Comparison of ENCODE assay signal across 8 cellular contexts in the genomic region with DNA sequence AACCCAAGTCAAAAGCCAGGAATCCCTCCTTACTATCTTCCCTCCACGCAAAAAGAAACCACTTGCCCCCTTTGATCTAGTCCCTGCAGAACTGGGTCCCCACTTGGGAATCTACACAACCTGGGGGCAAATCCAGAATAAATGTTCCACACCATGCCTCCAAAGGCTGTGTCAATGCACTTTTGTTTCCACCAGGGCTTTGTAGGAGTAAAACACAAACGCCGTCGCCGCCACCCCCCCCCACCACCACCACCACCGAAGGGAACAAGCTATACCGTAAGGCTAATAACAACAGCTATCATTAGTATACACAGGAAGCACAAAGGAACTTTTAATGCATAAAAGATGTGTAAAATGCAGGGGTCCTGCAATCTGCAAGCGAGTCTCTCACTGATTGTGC. TPM values are rescaled to one million over a fixed set of nuclear protein-coding genes. Genes with fewer than 3 reads are reported as not detected.
DNase-seq lines count a peak whose midpoint lies in the region; ATAC-seq, FAIRE-seq and TF ChIP-seq lines count a peak whose summit lies in the region.
"Had no signal": no experiment of that assay in that cellular context is flagged by ENCODE, and none has a peak within 500 bp of the region (broad histone marks: within the 10 kb centered on the region; RNA-seq: fewer than 3 reads in every experiment).

No MANE protein-coding gene starts in this region.

- H2BK12ac ChIP-seq in mesenchymal stem cell (ENCODE audit: low read length in 2 of 2): no peak overlapping the region

- no peaks in the 10 kb centered on the region for H3K9me3 Mint-ChIP-seq in CD4-positive, alpha-beta memory T cell

- H3K9ac ChIP-seq in IMR-90 (ENCODE audit: low read depth, low read length) (no peak overlapping the region), GM12878 (ENCODE audit: control insufficient read depth, insufficient read depth, low read length) (no peak overlapping the region), neural cell (ENCODE audit: low read length) (peak overlapping the region; percentile 23), mesenchymal stem cell (ENCODE audit: low read length) (no peak overlapping the region)

- peak overlapping the region; percentile 13; the same call in 1 of the 2 replicates for H2BK120ac ChIP-seq in IMR-90 (ENCODE audit: low read depth, low read length)
- no peak overlapping the region for H2BK120ac ChIP-seq in mesenchymal stem cell (ENCODE audit: low read depth, low read length)

- no peaks in the 10 kb centered on the region for H3K27me3 Mint-ChIP-seq in CD4-positive, alpha-beta memory T cell

- peak overlapping the region in 1 of 2 donors; percentile 32 for H3K4me3 ChIP-seq in CD4-positive, alpha-beta memory T cell (ENCODE audit: low read length in 2 of 2)
- H3K4me3 ChIP-seq in IMR-90 (ENCODE audit: insufficient read depth, low read depth, low read length): no peak overlapping the region
- H3K4me3 ChIP-seq in GM12878: peak overlapping the region; percentile 30; the same call in 1 of the 2 replicates
- peak overlapping the region; percentile 56 for H3K4me3 ChIP-seq in neural cell (ENCODE audit: low read length)
- no peak overlapping the region for H3K4me3 ChIP-seq in foreskin fibroblast (ENCODE audit: low read depth in 1 of 2, low read length in 2 of 2)
- H3K4me3 ChIP-seq in mesenchymal stem cell (ENCODE audit: insufficient read depth in 1 of 2, low read depth in 1 of 2, low read length in 2 of 2): no peak overlapping the region

- H3K14ac ChIP-seq in IMR-90 (replicated peaks; ENCODE audit: low read depth, low read length) (no peak overlapping the region), mesenchymal stem cell (ENCODE audit: low read length in 2 of 2) (no peak overlapping the region)

- intact Hi-C loops in CD4-positive, alpha-beta memory T cell (cut with micrococcal nuclease): loop anchor here (2.0 kb wide), 1 partner anchor 14 kb away; no protein-coding TSS in a partner anchor
- intact Hi-C loops in IMR-90 (cut with micrococcal nuclease): no loop called here
- intact Hi-C loops in GM12878 (cut with micrococcal nuclease; ENCODE audit: unreplicated experiment): no loop called here

- H3K79me1 ChIP-seq in IMR-90 (ENCODE audit: low read depth in 1 of 2, low read length in 2 of 2): peaks cover 12 to 44% of the 10 kb centered on the region in 2 experiments; a peak in 2 of 4 replicates
- peaks cover 5% of the 10 kb centered on the region for H3K79me1 ChIP-seq in mesenchymal stem cell (replicated peaks; ENCODE audit: low read length, poor library complexity, severe bottlenecking)

- no CpG with 5 or more reads among the region's 8 CpGs for WGBS in IMR-90 (ENCODE audit: extremely low coverage in 2 of 2, insufficient read length in 1 of 2), 2 experiments
- WGBS in GM12878 (ENCODE audit: insufficient coverage, insufficient replicate concordance, low lambda C conversion rate, missing lambda C conversion rate): 33% methylated on average over 8 of the region's 8 CpGs
- 36% methylated on average over 2 of the region's 8 CpGs for WGBS in mesenchymal stem cell

- H2BK15ac ChIP-seq in IMR-90 (ENCODE audit: low read depth, low read length): no peak overlapping the region
- no peak overlapping the region for H2BK15ac ChIP-seq in mesenchymal stem cell (ENCODE audit: low read depth, poor library complexity, severe bottlenecking)

- H4K91ac ChIP-seq in IMR-90 (ENCODE audit: insufficient read depth, low read depth, low read length): no peak overlapping the region
- H4K91ac ChIP-seq in mesenchymal stem cell (ENCODE audit: low read length): no peak overlapping the region

- H3K4me3 Mint-ChIP-seq in CD4-positive, alpha-beta memory T cell: peak overlapping the region; percentile 66 to 86 (median 82)

- dilution Hi-C loops in IMR-90 (cut with HindIII; ENCODE audit: low sequenced_read_pairs, unreplicated experiment): no loop called here

- SMC1A ChIA-PET in GM12878 (lab: Charles Lee; ENCODE audit: uncharacterized antibody, unreplicated experiment): no interaction called here

- H4K8ac ChIP-seq in IMR-90 (ENCODE audit: low read depth in 2 of 2, low read length in 2 of 2): no peak overlapping the region
- H4K8ac ChIP-seq in mesenchymal stem cell (ENCODE audit: low read length): no peak overlapping the region

- RAD21 ChIA-PET in GM12878 (lab: Charles Lee; ENCODE audit: unreplicated experiment): no interaction called here

- H2BK20ac ChIP-seq in IMR-90 (ENCODE audit: low read depth, low read length): no peak overlapping the region

- TF ChIP-seq CTCF in IMR-90 (conservative IDR thresholded peaks at IDR 0.05; ENCODE audit: low read depth, low read length) (no peak), GM12878 (IDR thresholded peaks at IDR 0.05 in 2 of 3, conservative IDR thresholded peaks at IDR 0.05 in 1 of 3; ENCODE audit: control insufficient read depth in 2 of 3, extremely low read depth in 1 of 3, insufficient read depth in 1 of 3, low read depth in 3 of 3, low read length in 3 of 3) (no peak), neural cell (IDR thresholded peaks at IDR 0.05; ENCODE audit: poor library complexity, severe bottlenecking) (no peak), foreskin fibroblast (IDR thresholded peaks at IDR 0.05; ENCODE audit: low read depth, low read length) (no peak)

- no peaks in the 10 kb centered on the region for H3K36me3 ChIP-seq in CD4-positive, alpha-beta memory T cell (ENCODE audit: insufficient read depth, low read length)
- H3K36me3 ChIP-seq in IMR-90 (ENCODE audit: control insufficient read depth, insufficient read depth, low read length): no peaks in the 10 kb centered on the region
- no peaks in the 10 kb centered on the region; a peak in 2 of 4 replicates for H3K36me3 ChIP-seq in GM12878 (ENCODE audit: control insufficient read depth in 2 of 2, insufficient read depth in 2 of 2, low read length in 1 of 2)
- no peaks in the 10 kb centered on the region for H3K36me3 ChIP-seq in neural cell (ENCODE audit: insufficient read depth, low read length)
- H3K36me3 ChIP-seq in mesenchymal stem cell (ENCODE audit: control insufficient read depth in 1 of 2, insufficient read depth in 2 of 2, low read depth in 1 of 2, low read length in 2 of 2): peaks cover 0 to 13% of the 10 kb centered on the region in 2 experiments

- H3K27ac ChIP-seq in CD4-positive, alpha-beta memory T cell (ENCODE audit: low read depth, low read length): no peak overlapping the region
- H3K27ac ChIP-seq in IMR-90 (ENCODE audit: insufficient read depth, low read length) (peak overlapping the region; percentile 3; the same call in 1 of the 2 replicates), GM12878 (ENCODE audit: control insufficient read depth, insufficient read depth) (no peak overlapping the region), neural cell (ENCODE audit: low read length) (peak overlapping the region; percentile 37), mesenchymal stem cell (ENCODE audit: low read length, poor library complexity, severe bottlenecking) (no peak overlapping the region)

- no peak overlapping the region for H3K56ac ChIP-seq in IMR-90 (ENCODE audit: extremely low read depth, insufficient read depth, low read length)

- no peaks in the 10 kb centered on the region for H3K9me2 ChIP-seq in neural cell (ENCODE audit: insufficient read depth, low read length)

- peaks cover 42 to 84% (median 62%) of the 10 kb centered on the region in 4 donors for H3K4me1 Mint-ChIP-seq in CD4-positive, alpha-beta memory T cell

- no peaks in the 10 kb centered on the region for H3K27me3 ChIP-seq in CD4-positive, alpha-beta memory T cell (ENCODE audit: insufficient read depth, low read length)
- H3K27me3 ChIP-seq in IMR-90 (ENCODE audit: control insufficient read depth, insufficient read depth, low read length) (no peaks in the 10 kb centered on the region), GM12878 (replicated peaks in 1 of 2; ENCODE audit: control insufficient read depth in 2 of 2, insufficient read depth in 2 of 2, low read length in 1 of 2) (no peaks in the 10 kb centered on the region), neural cell (ENCODE audit: insufficient read depth, low read depth, low read length) (no peaks in the 10 kb centered on the region), mesenchymal stem cell (ENCODE audit: control insufficient read depth in 1 of 2, insufficient read depth in 1 of 2, low read length in 2 of 2) (peaks cover 0 to 68% of the 10 kb centered on the region in 2 experiments)

- no peak overlapping the region for H3K23ac ChIP-seq in IMR-90 (ENCODE audit: low read depth, low read length)
- no peak overlapping the region for H3K23ac ChIP-seq in mesenchymal stem cell (ENCODE audit: low read length in 2 of 2)

- H3K4me2 ChIP-seq in IMR-90 (ENCODE audit: low read depth, low read length): peak overlapping the region; percentile 3; the same call in 1 of the 2 replicates
- 0 out of 2 replicates have a peak overlapping the region, but pooled peaks have one; percentile 27 for H3K4me2 ChIP-seq in GM12878 (ENCODE audit: control insufficient read depth, insufficient read depth)
- no peak overlapping the region for H3K4me2 ChIP-seq in neural cell (ENCODE audit: low read length)
- no peak overlapping the region for H3K4me2 ChIP-seq in mesenchymal stem cell (ENCODE audit: low read length, poor library complexity, severe bottlenecking)

- H2BK5ac ChIP-seq in IMR-90 (ENCODE audit: low read depth, low read length, poor library complexity, severe bottlenecking): no peak overlapping the region
- H2BK5ac ChIP-seq in mesenchymal stem cell (ENCODE audit: low read depth, low read length, poor library complexity, severe bottlenecking): no peak overlapping the region

- DNase-seq in CD4-positive, alpha-beta memory T cell: no peak
- DNase-seq in IMR-90 (no peak), GM12878 (ENCODE audit: low read depth, low spot score) (no peak), SKM-1 treated with dmso at 0.1 percent for 144 hours (lab: John Stamatoyannopoulos, UW; ENCODE audit: unreplicated experiment) (no peak), foreskin fibroblast (no peak), mesenchymal stem cell (no peak)
- DNase-seq: midbrain had no signal

- H3K9me1 ChIP-seq in IMR-90 (ENCODE audit: insufficient read depth, low read length): 0 out of 2 replicates have a peak, but pooled peaks cover 9% of the 10 kb centered on the region

- CTCF ChIA-PET in CD4-positive, alpha-beta memory T cell (lab: Charles Lee; ENCODE audit: partially characterized antibody): interaction anchor here (1.5 kb wide), 1 partner anchor 66 kb away, joined by 3 read pairs; no protein-coding TSS in a partner anchor
- CTCF ChIA-PET in IMR-90 (lab: Yijun Ruan, JAX) (no interaction called here), GM12878 (lab: Yijun Ruan, JAX) (no interaction called here)

- H2AK9ac ChIP-seq in IMR-90 (replicated peaks; ENCODE audit: low read depth, low read length, poor library complexity): no peak overlapping the region

- FAIRE-seq in GM12878 (lab: Jason Lieb, UNC): no peak

- no peak for TF ChIP-seq POLR2A in IMR-90 (IDR thresholded peaks at IDR 0.05; ENCODE audit: low read depth, low read length)
- no peak for TF ChIP-seq POLR2A in GM12878 (IDR thresholded peaks at IDR 0.05; ENCODE audit: low read depth, low read length)

- POLR2A ChIA-PET in CD4-positive, alpha-beta memory T cell (lab: Charles Lee; ENCODE audit: partially characterized antibody): interaction anchor here (0.7 to 2.0 kb wide), 4 partner anchors 9 to 69 kb away, joined by 3 to 7 read pairs (median 4); no protein-coding TSS in a partner anchor
- POLR2A ChIA-PET in IMR-90 (lab: Charles Lee; ENCODE audit: unreplicated experiment): no interaction called here
- POLR2A ChIA-PET in GM12878 (lab: Charles Lee): no interaction called here

- BruUV-seq in IMR-90 (replicated peaks; lab: Mats Ljungman, UMichigan) (no TSS peak), GM12878 (replicated peaks; lab: Mats Ljungman, UMichigan) (no TSS peak)

- no peak overlapping the region for H2AFZ ChIP-seq in IMR-90 (replicated peaks; ENCODE audit: low read length, poor library complexity)
- no peak overlapping the region for H2AFZ ChIP-seq in GM12878 (ENCODE audit: control insufficient read depth, low read depth, low read length)
- no peak overlapping the region for H2AFZ ChIP-seq in neural cell (ENCODE audit: low read depth, low read length)
- no peak overlapping the region for H2AFZ ChIP-seq in mesenchymal stem cell (ENCODE audit: low read depth, low read length)

- peaks cover 0 to 2% of the 10 kb centered on the region in 2 donors for H3K36me3 Mint-ChIP-seq in CD4-positive, alpha-beta memory T cell

- TF ChIP-seq EP300 in GM12878 (IDR thresholded peaks at IDR 0.05; ENCODE audit: borderline replicate concordance in 1 of 2, control insufficient read depth in 1 of 2, low read depth in 2 of 2, low read length in 2 of 2) (no peak), neural cell (conservative IDR thresholded peaks at IDR 0.05; ENCODE audit: poor library complexity, severe bottlenecking) (no peak)

- in situ Hi-C loops in IMR-90 (cut with MboI; ENCODE audit: low sequenced_read_pairs) (loop anchor here (10.0 kb wide), 2 partner anchors 270 to 350 kb away; no protein-coding TSS in a partner anchor), GM12878 (cut with MboI) (no loop called here)

- H3K9me3 ChIP-seq in CD4-positive, alpha-beta memory T cell (ENCODE audit: control insufficient read depth in 1 of 2, low read length in 2 of 2): no peaks in the 10 kb centered on the region
- no peaks in the 10 kb centered on the region for H3K9me3 ChIP-seq in IMR-90 (ENCODE audit: control insufficient read depth, insufficient read depth, low read length)
- H3K9me3 ChIP-seq in GM12878 (replicated peaks; ENCODE audit: control insufficient read depth, insufficient read depth, low read length): no peaks in the 10 kb centered on the region; the same call in 2 of the 3 replicates
- no peaks in the 10 kb centered on the region for H3K9me3 ChIP-seq in neural cell (ENCODE audit: low read length)
- H3K9me3 ChIP-seq in mesenchymal stem cell (ENCODE audit: control insufficient read depth, low read length): no peaks in the 10 kb centered on the region

- peak overlapping the region; percentile 29; the same call in 1 of the 2 replicates for H3K4ac ChIP-seq in IMR-90 (ENCODE audit: low read depth, low read length)
- H3K4ac ChIP-seq in mesenchymal stem cell (ENCODE audit: low read depth in 1 of 2, low read length in 2 of 2): no peak overlapping the region

- H3F3A ChIP-seq in neural cell (ENCODE audit: insufficient read depth, low read length, poor library complexity, severe bottlenecking): no peaks in the 10 kb centered on the region

- H4K20me1 ChIP-seq in IMR-90 (ENCODE audit: insufficient read depth, low read length) (peaks cover 48% of the 10 kb centered on the region), GM12878 (ENCODE audit: control insufficient read depth, insufficient read depth) (peaks cover 8% of the 10 kb centered on the region), neural cell (ENCODE audit: insufficient read depth) (no peaks in the 10 kb centered on the region)

- H3K27ac Mint-ChIP-seq in CD4-positive, alpha-beta memory T cell: peak overlapping the region in 4 of 7 donors; percentile 10 to 84 (median 76)

- H2AK5ac ChIP-seq in IMR-90 (ENCODE audit: low read depth, low read length): no peak overlapping the region
- H2AK5ac ChIP-seq in mesenchymal stem cell (ENCODE audit: low read length, severe bottlenecking): no peak overlapping the region

- TF ChIP-seq RAD21 in IMR-90 (IDR thresholded peaks at IDR 0.05; ENCODE audit: low read length): no peak
- TF ChIP-seq RAD21 in GM12878 (IDR thresholded peaks at IDR 0.05; ENCODE audit: insufficient read depth, low read depth, low read length): no peak
- TF ChIP-seq RAD21 in neural cell (conservative IDR thresholded peaks at IDR 0.05): no peak

- ATAC-seq in IMR-90 (ENCODE audit: low read depth) (no peak), GM12878 (no peak)

- H3K79me2 ChIP-seq in GM12878 (ENCODE audit: control insufficient read depth, insufficient read depth, low read length) (peaks cover 3% of the 10 kb centered on the region), neural cell (replicated peaks; ENCODE audit: insufficient read depth, low read length) (peaks cover 69% of the 10 kb centered on the region)

- no peak overlapping the region for H4K5ac ChIP-seq in IMR-90 (ENCODE audit: low read depth, low read length)

- peaks cover 74% of the 10 kb centered on the region for H3K4me1 ChIP-seq in CD4-positive, alpha-beta memory T cell (ENCODE audit: insufficient read depth, low read length)
- H3K4me1 ChIP-seq in IMR-90 (ENCODE audit: control insufficient read depth, insufficient read depth, low read length) (peaks cover 24% of the 10 kb centered on the region), GM12878 (ENCODE audit: control insufficient read depth, insufficient read depth, low read length) (no peaks in the 10 kb centered on the region), mesenchymal stem cell (ENCODE audit: control insufficient read depth, insufficient read depth, low read depth, low read length) (peaks cover 31% of the 10 kb centered on the region)

- H3K18ac ChIP-seq in IMR-90 (ENCODE audit: low read depth, low read length): no peak overlapping the region
- H3K18ac ChIP-seq in mesenchymal stem cell (ENCODE audit: low read depth in 1 of 2, low read length in 2 of 2): peak overlapping the region in 1 of 2 experiments; percentile 3

RNA-seq across cellular contexts. Expression of gene BCOR, which starts 13.3 kb away (rescaled TPM):
- 10 to 100 TPM; 47.1 to 48.7 TPM for total RNA-seq in CD4-positive, alpha-beta memory T cell
- 1 to 10 TPM; 1.9 to 7.0 TPM for polyA plus RNA-seq in CD4-positive, alpha-beta memory T cell
- total RNA-seq in IMR-90 (2012; rRNA removed) (7.5 and 8.9 TPM in 2 replicates), GM12878 (2014; rRNA removed) (9.9 and 12.8 TPM in 2 replicates), GM12878 (2014; rRNA removed; fragmentation: Illumina TruSeq; extraction: Trizol) (7.0 and 7.3 TPM in 2 replicates), GM12878 (2021) (16.4 and 17.5 TPM in 2 replicates)
- polyA plus RNA-seq in IMR-90 (2012; rRNA removed) (7.9 and 9.0 TPM in 2 replicates), GM12878 (2011; rRNA removed) (7.5 and 8.0 TPM in 2 replicates), GM12878 (2014; fragmentation: Illumina TruSeq; extraction: Trizol) (14.6 and 14.8 TPM in 2 replicates), GM12878 (2014; fragmentation: Nextera tagmentation; extraction: Ambion mirVana) (1 to 10 TPM; 5.1 to 8.0 TPM), GM12878 (2014; rRNA removed) (9.6 and 10.0 TPM in 2 replicates), GM12878 (2016; fragmentation: Nextera tagmentation; extraction: Ambion mirVana) (10 to 100 TPM; 10.1 to 10.9 TPM), neural cell (18.0 and 23.7 TPM in 2 replicates)
- polyA plus RNA-seq in IMR-90 (2012; cell fraction: cytosol; rRNA removed): 5.3 and 6.2 TPM in 2 replicates
- 7.8 and 17.4 TPM in 2 replicates for polyA plus RNA-seq in IMR-90 (2012; cell fraction: nucleus; rRNA removed; ENCODE audit: low replicate concordance)
- 8.7 and 10.9 TPM in 2 replicates for total RNA-seq in GM12878 (2013; cell fraction: nucleolus; rRNA removed)
- 9.8 TPM for polyA plus RNA-seq in GM12878 (2011; ENCODE audit: low read depth)
- 6.9 and 11.2 TPM in 2 replicates for polyA plus RNA-seq in GM12878 (2011; cell fraction: cytosol; rRNA removed)
- 22.9 and 32.6 TPM in 2 replicates for polyA plus RNA-seq in GM12878 (2011; cell fraction: nucleus; rRNA removed)
- 12.0 and 13.5 TPM in 2 replicates for polyA plus RNA-seq in GM12878 (2012)
- polyA minus RNA-seq in GM12878 (2011; rRNA and poly(A)+ RNA removed): 8.6 and 10.0 TPM in 2 replicates
- polyA minus RNA-seq in GM12878 (2011; cell fraction: cytosol; rRNA and poly(A)+ RNA removed): 8.4 and 9.4 TPM in 2 replicates
- 7.9 and 12.2 TPM in 2 replicates for polyA minus RNA-seq in GM12878 (2011; cell fraction: nucleus; rRNA and poly(A)+ RNA removed)
- 49.7 and 72.6 TPM in 2 replicates for polyA minus RNA-seq in neural cell
- polyA plus RNA-seq in mesenchymal stem cell (2013, experiment 1 of 2): 16.0 TPM
- polyA plus RNA-seq in mesenchymal stem cell (2013, experiment 2 of 2): 14.9 TPM

Comparison
In these comparisons a context has a peak if more than half of its experiments do, and no peak if none do; other contexts are left out.
1. H3K27ac ChIP-seq: peak in IMR-90 (single experiment) and neural cell (single experiment); none in CD4-positive, alpha-beta memory T cell (single experiment), GM12878 (single experiment) and mesenchymal stem cell (single experiment).
2. H3K4me3 ChIP-seq: peak in GM12878 (single experiment) and neural cell (single experiment); none in IMR-90 (single experiment), foreskin fibroblast (0 of 2) and mesenchymal stem cell (0 of 2).
3. H3K4me2 ChIP-seq: peak in IMR-90 (single experiment) and GM12878 (single experiment); none in neural cell (single experiment) and mesenchymal stem cell (single experiment).